Comparison of ENCODE assay signal across 8 cellular contexts in the genomic region with DNA sequence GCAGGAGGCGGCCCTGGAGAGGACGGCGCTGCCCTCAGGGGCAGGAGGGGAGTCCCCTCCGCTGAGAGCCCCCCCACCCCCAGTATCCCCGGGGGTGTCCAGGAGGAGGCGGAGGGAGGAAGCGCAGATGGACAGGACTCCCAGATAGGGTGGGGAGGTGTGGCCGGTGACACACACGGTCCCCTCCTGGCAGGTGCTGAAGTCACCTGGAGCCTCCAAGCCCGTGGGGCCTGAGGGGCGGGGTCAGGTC. TPM values are rescaled to one million over a fixed set of nuclear protein-coding genes. Genes with fewer than 3 reads are reported as not detected.
DNase-seq lines count a peak whose midpoint lies in the region; ATAC-seq lines count a peak whose summit lies in the region.

No MANE protein-coding gene starts in this region.

- WGBS in iPS DF 6.9 (ENCODE audit: insufficient coverage, insufficient read length), result no CpG with 5 or more reads among the region's 11 CpGs

- no peaks in the 10 kb centered on the region for H3K36me3 ChIP-seq in iPS DF 6.9 (ENCODE audit: control insufficient read depth, insufficient read depth, low read length)

- peaks cover 2% of the 10 kb centered on the region; the same call in 1 of the 2 replicates for H3K4me1 ChIP-seq in iPS DF 6.9 (ENCODE audit: control insufficient read depth, insufficient read depth, low read length)

- H3K27me3 ChIP-seq in iPS DF 6.9 (ENCODE audit: control insufficient read depth, insufficient read depth, low read length), result no peaks in the 10 kb centered on the region

- peak overlapping the region; percentile 70 for H3K27ac Mint-ChIP-seq in activated T-helper 17 cell treated with anti-CD3 and anti-CD28 coated beads, Interleukin-2, amount 50 U/mL, for 72 hours
- peak overlapping the region; percentile 31 for H3K27ac Mint-ChIP-seq in stimulated activated naive B cell treated with anti-CD40 and anti-IgM and Interleukin-4, amounts not matched to agents 10 μg/mL and 1 μg/mL and 100 μg/mL, for 72 hours

- H3K9me3 ChIP-seq in iPS DF 6.9 (ENCODE audit: control insufficient read depth, insufficient read depth, low read length), result no peaks in the 10 kb centered on the region

- H3K4me3 Mint-ChIP-seq in activated T-helper 17 cell treated with anti-CD3 and anti-CD28 coated beads, Interleukin-2, amount 50 U/mL, for 72 hours, result peak overlapping the region; percentile 78
- H3K4me3 Mint-ChIP-seq in stimulated activated naive B cell treated with anti-CD40 and anti-IgM and Interleukin-4, amounts not matched to agents 10 μg/mL and 1 μg/mL and 100 μg/mL, for 72 hours, result peak overlapping the region; percentile 74 to 82

- peak overlapping the region; percentile 52; the same call in 1 of the 2 replicates for H3K4me3 ChIP-seq in iPS DF 6.9 (ENCODE audit: low read length)

- H3K36me3 Mint-ChIP-seq in activated T-helper 17 cell treated with anti-CD3 and anti-CD28 coated beads, Interleukin-2, amount 50 U/mL, for 72 hours (ENCODE audit: low read depth), result no peaks in the 10 kb centered on the region
- H3K36me3 Mint-ChIP-seq in stimulated activated naive B cell treated with anti-CD40 and anti-IgM and Interleukin-4, amounts not matched to agents 10 μg/mL and 1 μg/mL and 100 μg/mL, for 72 hours, result no peaks in the 10 kb centered on the region

- no peak for ATAC-seq in activated T-helper 17 cell treated with anti-CD3 and anti-CD28 coated beads, Interleukin-2, amount 50 U/mL, for 72 hours (replicated peaks)
- ATAC-seq in stimulated activated naive B cell treated with anti-CD40 and anti-IgM and Interleukin-4, amounts not matched to agents 10 μg/mL and 1 μg/mL and 100 μg/mL, for 72 hours (replicated peaks), result peak in 1 of 2 donors; percentile 19
- no peak for ATAC-seq in GM18868 (IDR thresholded peaks at IDR 0.05; ENCODE audit: unreplicated experiment)
- no peak for ATAC-seq in GM21737 (IDR thresholded peaks at IDR 0.05; ENCODE audit: unreplicated experiment)

- H3K27me3 Mint-ChIP-seq in activated T-helper 17 cell treated with anti-CD3 and anti-CD28 coated beads, Interleukin-2, amount 50 U/mL, for 72 hours, result no peaks in the 10 kb centered on the region
- peaks cover 5 to 8% of the 10 kb centered on the region in 2 donors for H3K27me3 Mint-ChIP-seq in stimulated activated naive B cell treated with anti-CD40 and anti-IgM and Interleukin-4, amounts not matched to agents 10 μg/mL and 1 μg/mL and 100 μg/mL, for 72 hours

- H3K27ac ChIP-seq in iPS DF 6.9 (ENCODE audit: low read length), result no peak overlapping the region

- peak; percentile 52 for DNase-seq in NCI-H2196 (lab: John Stamatoyannopoulos, UW; ENCODE audit: unreplicated experiment)
- no peak for DNase-seq in NCI-H2196 treated with DMSO at 0.1 percent for 48 hours (lab: John Stamatoyannopoulos, UW; ENCODE audit: unreplicated experiment)
- DNase-seq in iPS DF 6.9 (ENCODE audit: low read depth, low spot score), result no peak
- DNase-seq in stimulated activated naive B cell treated with anti-CD40 and anti-IgM and Interleukin-4, amounts not matched to agents 10 μg/mL and 1 μg/mL and 100 μg/mL, for 72 hours, result no peak
- no peak for DNase-seq in putamen (ENCODE audit: low spot score)

- H3K9me3 Mint-ChIP-seq in activated T-helper 17 cell treated with anti-CD3 and anti-CD28 coated beads, Interleukin-2, amount 50 U/mL, for 72 hours, result no peaks in the 10 kb centered on the region
- H3K9me3 Mint-ChIP-seq in stimulated activated naive B cell treated with anti-CD40 and anti-IgM and Interleukin-4, amounts not matched to agents 10 μg/mL and 1 μg/mL and 100 μg/mL, for 72 hours, result no peaks in the 10 kb centered on the region

- H3K4me1 Mint-ChIP-seq in activated T-helper 17 cell treated with anti-CD3 and anti-CD28 coated beads, Interleukin-2, amount 50 U/mL, for 72 hours, result peaks cover 9% of the 10 kb centered on the region
- H3K4me1 Mint-ChIP-seq in stimulated activated naive B cell treated with anti-CD40 and anti-IgM and Interleukin-4, amounts not matched to agents 10 μg/mL and 1 μg/mL and 100 μg/mL, for 72 hours, result peaks cover 9 to 18% of the 10 kb centered on the region in 2 donors

RNA-seq across cellular contexts. Expression of a gene that starts 1.4 kb away (rescaled TPM):
- total RNA-seq in activated T-helper 17 cell treated with anti-CD3 and anti-CD28 coated beads, Interleukin-2, amount 50 U/mL, for 72 hours, result 10 to 100 TPM; 15.1 to 24.7 TPM

RNA-seq across cellular contexts. Expression of a gene that starts 6.2 kb away (rescaled TPM):
- 10 to 100 TPM; 41.8 to 51.8 TPM for total RNA-seq in activated T-helper 17 cell treated with anti-CD3 and anti-CD28 coated beads, Interleukin-2, amount 50 U/mL, for 72 hours

RNA-seq across cellular contexts. Expression of a gene that starts 25.0 kb away (rescaled TPM):
- total RNA-seq in activated T-helper 17 cell treated with anti-CD3 and anti-CD28 coated beads, Interleukin-2, amount 50 U/mL, for 72 hours, result 10 to 100 TPM; 11.5 to 19.6 TPM

RNA-seq across cellular contexts. Expression of a gene that starts 44.6 kb away (rescaled TPM):
- total RNA-seq in activated T-helper 17 cell treated with anti-CD3 and anti-CD28 coated beads, Interleukin-2, amount 50 U/mL, for 72 hours, result not detected

RNA-seq across cellular contexts. Expression of a gene that starts 55.9 kb away (rescaled TPM):
- total RNA-seq in activated T-helper 17 cell treated with anti-CD3 and anti-CD28 coated beads, Interleukin-2, amount 50 U/mL, for 72 hours, result 10 to 100 TPM; 43.8 to 55.8 TPM
